Comparison of ENCODE assay signal across 10 cellular contexts in genomic region chr1:243286409-243287127, GRCh38. TPM values are rescaled to one million over a fixed set of nuclear protein-coding genes. Genes with fewer than 3 reads are reported as not detected.
DNase-seq lines count a peak whose midpoint lies in the region; ATAC-seq and TF ChIP-seq lines count a peak whose summit lies in the region.
"Had no signal": no experiment of that assay in that cellular context is flagged by ENCODE, and none has a peak within 500 bp of the region (broad histone marks: within the 10 kb centered on the region; RNA-seq: fewer than 3 reads in every experiment).

No MANE protein-coding gene starts in this region.

- no peak overlapping the region for H3K23ac ChIP-seq in H9 (ENCODE audit: insufficient read length, low read depth, low read length)

- no peak overlapping the region for H4K8ac ChIP-seq in H9 (replicated peaks; ENCODE audit: insufficient read length, low read depth, low read length)

- no peak overlapping the region for H2AFZ ChIP-seq in parathyroid adenoma
- no peak overlapping the region for H2AFZ ChIP-seq in H9 (ENCODE audit: low read length)

- H3K79me1 ChIP-seq in H9 (ENCODE audit: insufficient read depth, low read depth, low read length, poor library complexity, severe bottlenecking) = no peaks in the 10 kb centered on the region

- no peak overlapping the region for H2BK12ac ChIP-seq in H9 (ENCODE audit: insufficient read length, low read depth, low read length)

- no peak overlapping the region for H2BK20ac ChIP-seq in H9 (ENCODE audit: low read depth, low read length, poor library complexity, severe bottlenecking)

- TF ChIP-seq CTCF in choroid plexus epithelial cell (conservative IDR thresholded peaks at IDR 0.05; ENCODE audit: low read depth, low read length) (no peak), parathyroid adenoma (IDR thresholded peaks at IDR 0.05) (no peak), H9 (conservative IDR thresholded peaks at IDR 0.05) (no peak)

- H3K27ac Mint-ChIP-seq in H9 = no peak overlapping the region

- H3K14ac ChIP-seq in H9 (ENCODE audit: insufficient read depth, low read length) = no peak overlapping the region

- H3K27me3 ChIP-seq in parathyroid adenoma (ENCODE audit: control insufficient read depth, insufficient read depth, low read length) (no peaks in the 10 kb centered on the region), H9 (ENCODE audit: insufficient read depth, low read length) (no peaks in the 10 kb centered on the region)
- H3K27me3 ChIP-seq: gastroesophageal sphincter had no signal

- H3K9ac ChIP-seq in parathyroid adenoma (no peak overlapping the region), H9 (ENCODE audit: extremely low read depth, insufficient read length, low read length) (no peak overlapping the region)

- DNase-seq in ELR (ENCODE audit: low read depth) (peak; percentile 60), NOMO-1 (lab: John Stamatoyannopoulos, UW; ENCODE audit: unreplicated experiment in 2 of 2) (peak; percentile 7 to 54), choroid plexus epithelial cell (ENCODE audit: low read depth) (peak; percentile 65), HuH-7.5 (ENCODE audit: low spot score) (no peak), H9 (no peak), NCI-H187 (lab: John Stamatoyannopoulos, UW) (no peak)

- H2BK15ac ChIP-seq in H9 (ENCODE audit: low read depth, low read length) = no peak overlapping the region

- H3K4me2 ChIP-seq in parathyroid adenoma (ENCODE audit: low read length) (no peak overlapping the region), H9 (ENCODE audit: insufficient read depth, insufficient read length, low read length) (no peak overlapping the region)

- no peak overlapping the region for H4K5ac ChIP-seq in H9 (ENCODE audit: insufficient read length, low read depth, low read length)

- peaks cover 8 to 10% of the 10 kb centered on the region in 2 experiments; a peak in 3 of 4 replicates for H3K4me1 Mint-ChIP-seq in H9

- H3K27me3 Mint-ChIP-seq in H9 (ENCODE audit: low read depth) = no peaks in the 10 kb centered on the region

- H3K4ac ChIP-seq in H9 (ENCODE audit: low read depth, low read length) = no peak overlapping the region

- peaks cover 2 to 3% of the 10 kb centered on the region in 2 experiments; a peak in 2 of 5 replicates for H3K9me3 Mint-ChIP-seq in H9

- H3K4me3 Mint-ChIP-seq in H9 = no peak overlapping the region

- H3T11ph ChIP-seq in H9 (ENCODE audit: low read length) = no peak overlapping the region

- peaks cover 2% of the 10 kb centered on the region for H3K79me2 ChIP-seq in parathyroid adenoma
- H3K79me2 ChIP-seq in H9 (ENCODE audit: insufficient read depth, low read length) = no peaks in the 10 kb centered on the region

- H3K4me3 ChIP-seq in choroid plexus epithelial cell (ENCODE audit: low read depth, low read length) = no peak overlapping the region
- no peak overlapping the region for H3K4me3 ChIP-seq in parathyroid adenoma (ENCODE audit: low read depth, low read length)
- H3K4me3 ChIP-seq: gastroesophageal sphincter had no signal

- no peak overlapping the region for H2BK5ac ChIP-seq in H9 (ENCODE audit: insufficient read length, low read length)

- H3K18ac ChIP-seq in H9 (ENCODE audit: insufficient read length, low read depth, low read length) = no peak overlapping the region

- H3K36me3 Mint-ChIP-seq in H9 (ENCODE audit: insufficient read depth in 1 of 3, low read depth in 3 of 3) = peaks cover 2 to 7% (median 4%) of the 10 kb centered on the region in 3 experiments; a peak in 4 of 7 replicates

- ATAC-seq in GM21576 (IDR thresholded peaks at IDR 0.05; ENCODE audit: unreplicated experiment) = no peak
- ATAC-seq: gastroesophageal sphincter, Panc1 had no signal

- H3K56ac ChIP-seq in H9 (ENCODE audit: insufficient read length, low read depth, low read length) = no peak overlapping the region

- no peak overlapping the region for H4K91ac ChIP-seq in H9 (ENCODE audit: insufficient read length, low read depth, low read length)

- peak overlapping the region; percentile 24 for H3K27ac ChIP-seq in parathyroid adenoma
- H3K27ac ChIP-seq in H9 (ENCODE audit: insufficient read length, low read depth, low read length) = no peak overlapping the region

- H3K23me2 ChIP-seq in H9 (ENCODE audit: insufficient read length, low read depth, low read length, poor library complexity, severe bottlenecking) = no peaks in the 10 kb centered on the region

- WGBS in H9 (ENCODE audit: extremely low coverage, insufficient read length, low lambda C conversion rate) = no CpG with 5 or more reads among the region's 8 CpGs

- no peak overlapping the region for H2BK120ac ChIP-seq in H9 (ENCODE audit: low read depth, low read length, poor library complexity, severe bottlenecking)

- no peak overlapping the region for H2AK5ac ChIP-seq in H9 (ENCODE audit: insufficient read length, low read length)

- no peaks in the 10 kb centered on the region for H3K4me1 ChIP-seq in parathyroid adenoma
- H3K4me1 ChIP-seq in H9 (ENCODE audit: insufficient read depth, low read length) = no peaks in the 10 kb centered on the region; the same call in 1 of the 2 replicates

- H4K20me1 ChIP-seq in H9 (ENCODE audit: control insufficient read depth, insufficient read depth, insufficient read length) = no peaks in the 10 kb centered on the region

- no peaks in the 10 kb centered on the region for H3K36me3 ChIP-seq in parathyroid adenoma (ENCODE audit: control insufficient read depth, insufficient read depth, low read length)

- H3K9me3 ChIP-seq in parathyroid adenoma (ENCODE audit: control insufficient read depth, low read length) = no peaks in the 10 kb centered on the region
- H3K9me3 ChIP-seq in H9 (ENCODE audit: control insufficient read depth, low read depth, low read length) = no peaks in the 10 kb centered on the region
- H3K9me3 ChIP-seq: gastroesophageal sphincter had no signal

RNA-seq across cellular contexts. Expression of gene SDCCAG8, which starts 30.7 kb away (rescaled TPM):
- 10.0 and 11.4 TPM in 2 replicates for total RNA-seq in H9 (2021)

RNA-seq across cellular contexts. Expression of gene CEP170, which starts 31.5 kb away (rescaled TPM):
- 97.7 and 99.2 TPM in 2 replicates for total RNA-seq in H9 (2021)

Comparison
In these comparisons a context has a peak if more than half of its experiments do, and no peak if none do; other contexts are left out.
1. DNase-seq: peak in ELR (single experiment), NOMO-1 (2 of 2) and choroid plexus epithelial cell (single experiment); none in HuH-7.5 (single experiment), H9 (single experiment) and NCI-H187 (0 of 2).